2 cellular contexts compared by ENCODE assay signal in the genomic region with DNA sequence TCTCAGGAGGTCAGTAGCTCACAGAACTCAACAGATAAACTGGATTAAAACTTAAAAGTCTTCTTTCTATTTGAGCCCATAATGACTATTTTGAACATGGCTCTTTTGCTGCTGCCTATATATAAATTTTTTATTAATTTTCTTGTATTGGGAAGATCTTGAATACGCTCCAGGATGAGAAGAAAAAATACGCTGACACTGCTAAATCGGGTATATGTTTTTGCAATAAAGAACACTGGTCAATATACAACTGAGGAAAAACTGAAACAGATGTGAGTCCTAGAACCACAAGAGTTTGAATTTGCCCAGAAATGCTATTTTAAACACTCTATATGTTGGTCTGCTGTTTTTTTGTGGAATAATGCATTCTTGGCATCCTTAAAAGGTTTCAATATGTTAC.
TF ChIP-seq lines count a peak whose summit lies in the region.

No MANE protein-coding gene starts in this region.

TF ChIP-seq in SK-N-SH, 30 proteins besides CTCF, POLR2A, EP300 and RAD21 (continued from another document):
- no peak for TF ChIP-seq ZBTB33 (IDR thresholded peaks at IDR 0.05; ENCODE audit: borderline replicate concordance, low read depth)
- no peak for TF ChIP-seq GATA2 (CRISPR knock-in tag; IDR thresholded peaks at IDR 0.05)
- TF ChIP-seq USF2 (IDR thresholded peaks at IDR 0.05; ENCODE audit: borderline replicate concordance, low read depth, low read length), result no peak
- TF ChIP-seq CHD2 (IDR thresholded peaks at IDR 0.05; ENCODE audit: low read length, partially characterized antibody), result no peak
- TF ChIP-seq, protein P1, sequence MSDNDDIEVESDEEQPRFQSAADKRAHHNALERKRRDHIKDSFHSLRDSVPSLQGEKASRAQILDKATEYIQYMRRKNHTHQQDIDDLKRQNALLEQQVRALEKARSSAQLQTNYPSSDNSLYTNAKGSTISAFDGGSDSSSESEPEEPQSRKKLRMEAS (IDR thresholded peaks at IDR 0.05; ENCODE audit: low read depth), result no peak
- TF ChIP-seq NRF1 (IDR thresholded peaks at IDR 0.05; ENCODE audit: low read depth, low read length), result no peak
- TF ChIP-seq, protein P2, sequence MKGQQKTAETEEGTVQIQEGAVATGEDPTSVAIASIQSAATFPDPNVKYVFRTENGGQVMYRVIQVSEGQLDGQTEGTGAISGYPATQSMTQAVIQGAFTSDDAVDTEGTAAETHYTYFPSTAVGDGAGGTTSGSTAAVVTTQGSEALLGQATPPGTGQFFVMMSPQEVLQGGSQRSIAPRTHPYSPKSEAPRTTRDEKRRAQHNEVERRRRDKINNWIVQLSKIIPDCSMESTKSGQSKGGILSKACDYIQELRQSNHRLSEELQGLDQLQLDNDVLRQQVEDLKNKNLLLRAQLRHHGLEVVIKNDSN (IDR thresholded peaks at IDR 0.05; ENCODE audit: borderline replicate concordance, low read depth), result no peak
- TF ChIP-seq SIN3A (IDR thresholded peaks at IDR 0.05; ENCODE audit: borderline replicate concordance, low read depth, low read length), result no peak
- TF ChIP-seq TAF1 (IDR thresholded peaks at IDR 0.05; ENCODE audit: borderline replicate concordance, low read depth, low read length), result no peak
- TF ChIP-seq JUND (IDR thresholded peaks at IDR 0.05), result no peak
- TF ChIP-seq, protein P3, sequence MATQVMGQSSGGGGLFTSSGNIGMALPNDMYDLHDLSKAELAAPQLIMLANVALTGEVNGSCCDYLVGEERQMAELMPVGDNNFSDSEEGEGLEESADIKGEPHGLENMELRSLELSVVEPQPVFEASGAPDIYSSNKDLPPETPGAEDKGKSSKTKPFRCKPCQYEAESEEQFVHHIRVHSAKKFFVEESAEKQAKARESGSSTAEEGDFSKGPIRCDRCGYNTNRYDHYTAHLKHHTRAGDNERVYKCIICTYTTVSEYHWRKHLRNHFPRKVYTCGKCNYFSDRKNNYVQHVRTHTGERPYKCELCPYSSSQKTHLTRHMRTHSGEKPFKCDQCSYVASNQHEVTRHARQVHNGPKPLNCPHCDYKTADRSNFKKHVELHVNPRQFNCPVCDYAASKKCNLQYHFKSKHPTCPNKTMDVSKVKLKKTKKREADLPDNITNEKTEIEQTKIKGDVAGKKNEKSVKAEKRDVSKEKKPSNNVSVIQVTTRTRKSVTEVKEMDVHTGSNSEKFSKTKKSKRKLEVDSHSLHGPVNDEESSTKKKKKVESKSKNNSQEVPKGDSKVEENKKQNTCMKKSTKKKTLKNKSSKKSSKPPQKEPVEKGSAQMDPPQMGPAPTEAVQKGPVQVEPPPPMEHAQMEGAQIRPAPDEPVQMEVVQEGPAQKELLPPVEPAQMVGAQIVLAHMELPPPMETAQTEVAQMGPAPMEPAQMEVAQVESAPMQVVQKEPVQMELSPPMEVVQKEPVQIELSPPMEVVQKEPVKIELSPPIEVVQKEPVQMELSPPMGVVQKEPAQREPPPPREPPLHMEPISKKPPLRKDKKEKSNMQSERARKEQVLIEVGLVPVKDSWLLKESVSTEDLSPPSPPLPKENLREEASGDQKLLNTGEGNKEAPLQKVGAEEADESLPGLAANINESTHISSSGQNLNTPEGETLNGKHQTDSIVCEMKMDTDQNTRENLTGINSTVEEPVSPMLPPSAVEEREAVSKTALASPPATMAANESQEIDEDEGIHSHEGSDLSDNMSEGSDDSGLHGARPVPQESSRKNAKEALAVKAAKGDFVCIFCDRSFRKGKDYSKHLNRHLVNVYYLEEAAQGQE (IDR thresholded peaks at IDR 0.05; ENCODE audit: low read depth, low read length), result no peak
- TF ChIP-seq YY1 (IDR thresholded peaks at IDR 0.05; ENCODE audit: low read depth), result no peak
- no peak for TF ChIP-seq POLR2AphosphoS5 (IDR thresholded peaks at IDR 0.05; ENCODE audit: low read depth, low read length)
- TF ChIP-seq ELF1 (IDR thresholded peaks at IDR 0.05), result no peak

TF ChIP-seq in SK-N-SH treated with all-trans-retinoic acid at 6 μM for 48 hours, 23 proteins besides CTCF, POLR2A, EP300 and RAD21 (continued from another document):
- TF ChIP-seq TSHZ2 (CRISPR knock-in tag; IDR thresholded peaks at IDR 0.05), result no peak
- TF ChIP-seq PATZ1 (CRISPR knock-in tag; IDR thresholded peaks at IDR 0.05; ENCODE audit: borderline replicate concordance), result no peak
- no peak for TF ChIP-seq ARNTL (CRISPR knock-in tag; IDR thresholded peaks at IDR 0.05; ENCODE audit: borderline replicate concordance, low read depth)
- no peak for TF ChIP-seq RARB (CRISPR knock-in tag; IDR thresholded peaks at IDR 0.05)
- no peak for TF ChIP-seq GLIS3 (CRISPR knock-in tag; IDR thresholded peaks at IDR 0.05)
- no peak for TF ChIP-seq ESRRG (CRISPR knock-in tag; IDR thresholded peaks at IDR 0.05)
